In genomic region chr22:29385748-29386147, GRCh38 we compare ENCODE assay signal across 10 cellular contexts. TPM values are rescaled to one million over a fixed set of nuclear protein-coding genes. Genes with fewer than 3 reads are reported as not detected.
DNase-seq lines count a peak whose midpoint lies in the region; ATAC-seq and TF ChIP-seq lines count a peak whose summit lies in the region.
"Had no signal": no experiment of that assay in that cellular context is flagged by ENCODE, and none has a peak within 500 bp of the region (broad histone marks: within the 10 kb centered on the region; RNA-seq: fewer than 3 reads in every experiment).

No MANE protein-coding gene starts in this region.

- in situ Hi-C loops in GM13976 (cut with MboI; ENCODE audit: low sequenced_read_pairs, unreplicated experiment): no loop called here

- TF ChIP-seq CTCF in GM13976 (IDR thresholded peaks at IDR 0.05; ENCODE audit: borderline replicate concordance, control extremely low read depth, extremely low read depth, insufficient read depth, missing control alignments) (no peak), LNCaP clone FGC (IDR thresholded peaks at IDR 0.05; ENCODE audit: control insufficient read depth, extremely low read depth, insufficient read depth) (no peak), sigmoid colon (IDR thresholded peaks at IDR 0.05) (no peak), psoas muscle (IDR thresholded peaks at IDR 0.05) (no peak)

- ATAC-seq in psoas muscle (no peak), HG03139 (IDR thresholded peaks at IDR 0.05; ENCODE audit: unreplicated experiment) (no peak), GM21447 (IDR thresholded peaks at IDR 0.05; ENCODE audit: unreplicated experiment) (no peak)

- DNase-seq in GM13976 (ENCODE audit: low spot score) (peak; percentile 56), LNCaP clone FGC (ENCODE audit: low read depth) (no peak), caudate nucleus (lab: John Stamatoyannopoulos, UW) (peak in 3 of 61 donors; percentile 16 to 28 (median 18)), sigmoid colon (no peak), psoas muscle (no peak), DMS 273 (lab: John Stamatoyannopoulos, UW; ENCODE audit: unreplicated experiment) (no peak)
- DNase-seq: activated CD8-positive, alpha-beta memory T cell treated with anti-CD3 and anti-CD28 coated beads, Interleukin-2, amount 50 U/mL, for 48 hours; NCI-H510A treated with DMSO at 0.1 percent for 48 hours had no signal

- peaks cover 0 to 10% (median 0%) of the 10 kb centered on the region in 4 donors for H3K36me3 ChIP-seq in sigmoid colon
- H3K36me3 ChIP-seq in psoas muscle (ENCODE audit: insufficient read depth in 1 of 2, low read depth in 1 of 2): peaks cover 0 to 23% of the 10 kb centered on the region in 2 donors

- TF ChIP-seq EP300 in sigmoid colon (IDR thresholded peaks at IDR 0.05): no peak

- H3K27ac ChIP-seq in caudate nucleus (ENCODE audit: low read depth, low read length): peak overlapping the region; percentile 93
- H3K27ac ChIP-seq in sigmoid colon: peak overlapping the region in 3 of 4 donors; percentile 33 to 84 (median 83)
- H3K27ac ChIP-seq in psoas muscle: no peak overlapping the region

- H3K4me1 ChIP-seq in sigmoid colon (peaks cover 0 to 41% (median 27%) of the 10 kb centered on the region in 4 donors), psoas muscle (peaks cover 22% of the 10 kb centered on the region)

- WGBS in sigmoid colon, 2 donors: 35 to 38% methylated on average over 4 of the region's 4 CpGs
- 55 to 66% (median 62%) methylated on average over 4 of the region's 4 CpGs for WGBS in psoas muscle, 3 donors

- no peaks in the 10 kb centered on the region for H3K9me3 ChIP-seq in sigmoid colon
- H3K9me3 ChIP-seq in psoas muscle: no peaks in the 10 kb centered on the region

- TF ChIP-seq POLR2A in sigmoid colon (IDR thresholded peaks at IDR 0.05): no peak

- intact Hi-C loops in sigmoid colon (cut with DNase I): no loop called here
- intact Hi-C loops in psoas muscle (cut with DNase I): no loop called here

- H3K4me3 ChIP-seq in LNCaP clone FGC (ENCODE audit: low read depth, low read length) (peak overlapping the region; percentile 6), sigmoid colon (no peak overlapping the region), psoas muscle (no peak overlapping the region)

- no peaks in the 10 kb centered on the region for H3K27me3 ChIP-seq in sigmoid colon
- no peaks in the 10 kb centered on the region for H3K27me3 ChIP-seq in psoas muscle (ENCODE audit: insufficient read depth in 3 of 3, low read length in 2 of 3)

RNA-seq across cellular contexts. Expression of gene AP1B1, which starts 2.6 kb away (rescaled TPM):
- 10 to 100 TPM; 33.1 to 55.1 (median 41.4) TPM for total RNA-seq in sigmoid colon
- 10 to 100 TPM; 36.6 to 83.2 (median 52.9) TPM for polyA plus RNA-seq in sigmoid colon
- total RNA-seq in psoas muscle: 10 to 100 TPM; 26.8 to 35.3 (median 31.1) TPM
- 10 to 100 TPM; 17.5 to 32.4 (median 30.6) TPM for polyA plus RNA-seq in psoas muscle

RNA-seq across cellular contexts. Expression of gene RFPL1, which starts 52.6 kb away (rescaled TPM):
- total RNA-seq in sigmoid colon (not detected), psoas muscle (not detected)
- polyA plus RNA-seq in sigmoid colon (not detected), psoas muscle (not detected)
